31 cellular contexts compared by ENCODE assay signal in the genomic region with DNA sequence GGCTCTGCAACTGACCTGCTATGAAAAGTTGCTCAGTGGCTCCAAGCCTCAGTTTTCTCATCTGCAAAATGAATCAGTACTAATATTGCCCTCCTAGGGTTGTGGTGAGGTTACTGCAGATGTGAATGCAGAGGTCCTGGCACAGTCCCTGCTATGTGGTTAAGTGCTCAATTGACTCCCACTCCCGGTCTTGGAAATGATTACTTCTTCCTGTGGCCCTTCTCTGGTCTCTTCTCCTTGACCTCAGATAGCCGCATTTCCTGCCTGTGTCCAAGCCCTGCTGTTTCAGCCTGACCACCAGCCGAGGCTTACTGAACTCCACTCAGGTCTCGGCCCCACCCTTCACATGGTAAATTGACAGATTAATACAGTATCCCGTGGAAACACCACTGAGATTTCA. TPM values are rescaled to one million over a fixed set of nuclear protein-coding genes. Genes with fewer than 3 reads are reported as not detected.
"Had no signal": no experiment of that assay in that cellular context is flagged by ENCODE, and none has a peak within 500 bp of the region (broad histone marks: within the 10 kb centered on the region; RNA-seq: fewer than 3 reads in every experiment).

No MANE protein-coding gene starts in this region.

- H3K4me3 Mint-ChIP-seq: activated CD4-positive, alpha-beta memory T cell treated with anti-CD3 and anti-CD28 coated beads, Interleukin-2, amount 10 ng/mL, durations not matched to agents 7 days and 5 days; activated CD4-positive, alpha-beta T cell treated with anti-CD3 and anti-CD28 coated beads for 36 hours; activated CD4-positive, alpha-beta T cell treated with anti-CD3 and anti-CD28 coated beads, Interleukin-2, amount 10 ng/mL, durations not matched to agents 7 days and 5 days; activated naive CD4-positive, alpha-beta T cell treated with anti-CD3 and anti-CD28 coated beads for 36 hours; activated naive CD4-positive, alpha-beta T cell treated with anti-CD3 and anti-CD28 coated beads, Interleukin-2, amount 50 U/mL, for 24 hours; activated naive CD8-positive, alpha-beta T cell treated with anti-CD3 and anti-CD28 coated beads, Interleukin-2, amount 10 ng/mL, durations not matched to agents 7 days and 5 days; activated T-helper 1 cell treated with anti-CD3 and anti-CD28 coated beads, Interleukin-12 subunit alpha, Interleukin-12 subunit beta, Interleukin-2, Interleukin-4 antibody, amounts not matched to agents 30 ng/mL and 10 ng/mL and 1 ng/mL, durations not matched to agents 14 hours and 24 hours and 36 hours; central memory CD8-positive, alpha-beta T cell; dendritic cell treated with granulocyte-macrophage colony-stimulating factor and Interleukin-4, amounts not matched to agents 40 ng/mL and 50 ng/mL, for 4 days had no signal

- H3K36me3 ChIP-seq: ascending aorta, brain microvascular endothelial cell, esophagus muscularis mucosa, gastrocnemius medialis, heart left ventricle had no signal

- H3K27me3 ChIP-seq: ascending aorta had no signal

- H3K27ac ChIP-seq: ascending aorta, brain microvascular endothelial cell, coronary artery, dorsolateral prefrontal cortex, esophagus muscularis mucosa, foreskin keratinocyte, gastrocnemius medialis, heart left ventricle had no signal

- H3K9me3 Mint-ChIP-seq: activated naive CD4-positive, alpha-beta T cell treated with anti-CD3 and anti-CD28 coated beads for 36 hours had no signal

- H3K27ac Mint-ChIP-seq: activated CD4-positive, alpha-beta memory T cell treated with anti-CD3 and anti-CD28 coated beads, Interleukin-2, amount 10 ng/mL, durations not matched to agents 7 days and 5 days; activated CD4-positive, alpha-beta T cell treated with anti-CD3 and anti-CD28 coated beads for 36 hours; activated CD4-positive, alpha-beta T cell treated with anti-CD3 and anti-CD28 coated beads, Interleukin-2, amount 10 ng/mL, durations not matched to agents 7 days and 5 days; activated naive CD4-positive, alpha-beta T cell treated with anti-CD3 and anti-CD28 coated beads for 36 hours; activated naive CD4-positive, alpha-beta T cell treated with anti-CD3 and anti-CD28 coated beads, Interleukin-2, amount 50 U/mL, for 24 hours; activated naive CD8-positive, alpha-beta T cell treated with anti-CD3 and anti-CD28 coated beads, Interleukin-2, amount 10 ng/mL, durations not matched to agents 7 days and 5 days; activated T-helper 1 cell treated with anti-CD3 and anti-CD28 coated beads, Interleukin-12 subunit alpha, Interleukin-12 subunit beta, Interleukin-2, Interleukin-4 antibody, amounts not matched to agents 30 ng/mL and 10 ng/mL and 1 ng/mL, durations not matched to agents 14 hours and 24 hours and 36 hours; activated T-helper 2 cell treated with anti-CD3 and anti-CD28 coated beads, Interferon-gamma antibody, Interleukin-2, Interleukin-4, amounts not matched to agents 10 μg/mL and 5 μg/mL and 100 μg/mL, durations not matched to agents 14 hours and 24 hours and 36 hours; dendritic cell treated with granulocyte-macrophage colony-stimulating factor and Interleukin-4, amounts not matched to agents 40 ng/mL and 50 ng/mL, for 4 days had no signal

- H3K4me3 ChIP-seq: ascending aorta, coronary artery, dorsolateral prefrontal cortex, esophagus muscularis mucosa, gastrocnemius medialis, heart left ventricle had no signal

- H3K9me3 ChIP-seq: gastrocnemius medialis had no signal

- H3K4me1 Mint-ChIP-seq: activated CD4-positive, alpha-beta memory T cell treated with anti-CD3 and anti-CD28 coated beads, Interleukin-2, amount 10 ng/mL, durations not matched to agents 7 days and 5 days; activated CD4-positive, alpha-beta T cell treated with anti-CD3 and anti-CD28 coated beads for 36 hours; activated CD4-positive, alpha-beta T cell treated with anti-CD3 and anti-CD28 coated beads, Interleukin-2, amount 10 ng/mL, durations not matched to agents 7 days and 5 days; activated naive CD4-positive, alpha-beta T cell treated with anti-CD3 and anti-CD28 coated beads, Interleukin-2, amount 50 U/mL, for 24 hours; activated naive CD8-positive, alpha-beta T cell treated with anti-CD3 and anti-CD28 coated beads, Interleukin-2, amount 10 ng/mL, durations not matched to agents 7 days and 5 days; central memory CD8-positive, alpha-beta T cell had no signal

- H3K4me1 ChIP-seq: esophagus muscularis mucosa, foreskin keratinocyte, gastrocnemius medialis, heart left ventricle had no signal

- DNase-seq: activated CD4-positive, alpha-beta memory T cell treated with anti-CD3 and anti-CD28 coated beads, Interleukin-2, amount 10 ng/mL, durations not matched to agents 7 days and 5 days; activated CD4-positive, alpha-beta T cell treated with anti-CD3 and anti-CD28 coated beads for 36 hours; activated CD4-positive, alpha-beta T cell treated with anti-CD3 and anti-CD28 coated beads, Interleukin-2, amount 10 ng/mL, durations not matched to agents 7 days and 5 days; activated CD4-positive, alpha-beta T cell treated with anti-CD3 and anti-CD28 coated beads, Interleukin-2, amount 50 U/mL, for 4 hours; activated CD4-positive, CD25-positive, alpha-beta regulatory T cell; activated CD4-positive, CD25-positive, alpha-beta regulatory T cell treated with anti-CD3 and anti-CD28 coated beads, Interleukin-2, amount 50 U/mL, for 72 hours; activated effector memory CD4-positive, alpha-beta T cell treated with anti-CD3 and anti-CD28 coated beads, Interleukin-2, amount 50 U/mL, for 16 hours; activated naive CD4-positive, alpha-beta T cell treated with anti-CD3 and anti-CD28 coated beads for 36 hours; activated naive CD8-positive, alpha-beta T cell treated with anti-CD3 and anti-CD28 coated beads, Interleukin-2, amount 10 ng/mL, durations not matched to agents 7 days and 5 days; activated T-cell treated with anti-CD3 and anti-CD28 coated beads, Interleukin-2, amount 50 U/mL, for 1 hour; activated T-cell treated with anti-CD3 and anti-CD28 coated beads, Interleukin-2, amount 50 U/mL, for 48 hours; brain microvascular endothelial cell; dorsolateral prefrontal cortex; effector memory CD4-positive, alpha-beta T cell; erythroblast; foreskin keratinocyte; gastrocnemius medialis; glutamatergic neuron; heart left ventricle; T-helper 1 cell; T-helper 2 cell had no signal

- H3K36me3 Mint-ChIP-seq: activated naive CD8-positive, alpha-beta T cell treated with anti-CD3 and anti-CD28 coated beads, Interleukin-2, amount 10 ng/mL, durations not matched to agents 7 days and 5 days had no signal

- ATAC-seq: activated CD4-positive, alpha-beta T cell treated with anti-CD3 and anti-CD28 coated beads for 36 hours; foreskin keratinocyte; gastrocnemius medialis; heart left ventricle had no signal

RNA-seq across cellular contexts. Expression of gene CNGA3, which starts 26.3 kb away (rescaled TPM):
- total RNA-seq: activated CD4-positive, alpha-beta memory T cell treated with anti-CD3 and anti-CD28 coated beads, Interleukin-2, amount 10 ng/mL, durations not matched to agents 7 days and 5 days; activated CD4-positive, alpha-beta T cell treated with anti-CD3 and anti-CD28 coated beads for 36 hours; activated CD4-positive, alpha-beta T cell treated with anti-CD3 and anti-CD28 coated beads, Interleukin-2, amount 10 ng/mL, durations not matched to agents 7 days and 5 days; activated naive CD4-positive, alpha-beta T cell treated with anti-CD3 and anti-CD28 coated beads for 36 hours; activated naive CD8-positive, alpha-beta T cell treated with anti-CD3 and anti-CD28 coated beads, Interleukin-2, amount 10 ng/mL, durations not matched to agents 7 days and 5 days; activated T-helper 1 cell treated with anti-CD3 and anti-CD28 coated beads, Interleukin-12 subunit alpha, Interleukin-12 subunit beta, Interleukin-2, Interleukin-4 antibody, amounts not matched to agents 30 ng/mL and 10 ng/mL and 1 ng/mL, durations not matched to agents 14 hours and 24 hours and 36 hours; activated T-helper 2 cell treated with anti-CD3 and anti-CD28 coated beads, Interferon-gamma antibody, Interleukin-2, Interleukin-4, amounts not matched to agents 10 μg/mL and 5 μg/mL and 100 μg/mL, durations not matched to agents 14 hours and 24 hours and 36 hours; ascending aorta; bronchial epithelial cell; cardiac septum; foreskin keratinocyte had no signal
- polyA plus RNA-seq: foreskin keratinocyte, heart left ventricle had no signal
